ENCODE assay signal across 26 cellular contexts in genomic region chr10:48255722-48256121, GRCh38. TPM values are rescaled to one million over a fixed set of nuclear protein-coding genes. Genes with fewer than 3 reads are reported as not detected.
DNase-seq lines count a peak whose midpoint lies in the region; ATAC-seq, FAIRE-seq and TF ChIP-seq lines count a peak whose summit lies in the region.
"Had no signal": no experiment of that assay in that cellular context is flagged by ENCODE, and none has a peak within 500 bp of the region (broad histone marks: within the 10 kb centered on the region; RNA-seq: fewer than 3 reads in every experiment).

No MANE protein-coding gene starts in this region.

- no peak for TF ChIP-seq CTCF in nephron (IDR thresholded peaks at IDR 0.05; ENCODE audit: unreplicated experiment in 3 of 3)
- TF ChIP-seq CTCF in esophagus squamous epithelium (IDR thresholded peaks at IDR 0.05): no peak
- TF ChIP-seq CTCF in upper lobe of left lung (IDR thresholded peaks at IDR 0.05): no peak

- H3K4me3 ChIP-seq in esophagus squamous epithelium (no peak overlapping the region), upper lobe of left lung (no peak overlapping the region)
- H3K4me3 ChIP-seq: GM23248, PC-9 had no signal

- H3K27ac ChIP-seq in esophagus squamous epithelium (no peak overlapping the region), upper lobe of left lung (no peak overlapping the region)
- H3K27ac ChIP-seq: C4-2B, GM23248, PC-9, RWPE1 had no signal

- DNase-seq in activated CD8-positive, alpha-beta memory T cell treated with anti-CD3 and anti-CD28 coated beads for 24 hours: peak; percentile 24
- DNase-seq in activated CD8-positive, alpha-beta memory T cell treated with anti-CD3 and anti-CD28 coated beads, Interleukin-2, amount 50 U/mL, for 4 hours: no peak
- DNase-seq in SK-N-DZ (ENCODE audit: low spot score) (peak; percentile 23), esophagus squamous epithelium (lab: John Stamatoyannopoulos, UW) (no peak), urothelium cell line (ENCODE audit: low spot score) (no peak), upper lobe of left lung (no peak)
- DNase-seq: CD8-positive, alpha-beta memory T cell; GM23248; HCEC 1CT; KBM-7; MM.1S; NCI-H1048; NCI-H1417 treated with DMSO at 0.1 percent for 48 hours; NCI-H187 treated with DMSO at 0.1 percent for 48 hours; NCI-H2107; NCI-H526 treated with DMSO at 0.1 percent for 48 hours; PC-9; SHP77 treated with DMSO at 0.1 percent for 48 hours had no signal

- TF ChIP-seq EP300 in upper lobe of left lung (IDR thresholded peaks at IDR 0.05): no peak

- H3K4me1 ChIP-seq in esophagus squamous epithelium: peaks cover 0 to 35% (median 18%) of the 10 kb centered on the region in 3 donors
- no peaks in the 10 kb centered on the region for H3K4me1 ChIP-seq in upper lobe of left lung

- FAIRE-seq in urothelium cell line (lab: Jason Lieb, UNC): no peak
- FAIRE-seq: D721Med had no signal

- peaks cover 10% of the 10 kb centered on the region for H3K27me3 Mint-ChIP-seq in nephron (ENCODE audit: low read depth)
- H3K27me3 Mint-ChIP-seq in stimulated activated memory B cell treated with anti-CD40 and anti-IgM and Interleukin-4, amounts not matched to agents 10 μg/mL and 1 μg/mL and 100 μg/mL, for 72 hours: peaks cover 53% of the 10 kb centered on the region

- peak overlapping the region in 2 of 3 experiments; percentile 0 to 21 for H3K27ac Mint-ChIP-seq in nephron
- H3K27ac Mint-ChIP-seq in stimulated activated memory B cell treated with anti-CD40 and anti-IgM and Interleukin-4, amounts not matched to agents 10 μg/mL and 1 μg/mL and 100 μg/mL, for 72 hours: no peak overlapping the region

- H3K27me3 ChIP-seq in esophagus squamous epithelium: no peaks in the 10 kb centered on the region
- no peaks in the 10 kb centered on the region for H3K27me3 ChIP-seq in upper lobe of left lung

- H3K4me1 Mint-ChIP-seq in nephron: peaks cover 19% of the 10 kb centered on the region
- no peaks in the 10 kb centered on the region for H3K4me1 Mint-ChIP-seq in stimulated activated memory B cell treated with anti-CD40 and anti-IgM and Interleukin-4, amounts not matched to agents 10 μg/mL and 1 μg/mL and 100 μg/mL, for 72 hours
- H3K4me1 Mint-ChIP-seq: CD8-positive, alpha-beta memory T cell had no signal

- TF ChIP-seq POLR2A in esophagus squamous epithelium (IDR thresholded peaks at IDR 0.05): no peak
- no peak for TF ChIP-seq POLR2A in upper lobe of left lung (IDR thresholded peaks at IDR 0.05)

- ATAC-seq in stimulated activated memory B cell treated with anti-CD40 and anti-IgM and Interleukin-4, amounts not matched to agents 10 μg/mL and 1 μg/mL and 100 μg/mL, for 72 hours: peak; percentile 35
- no peak for ATAC-seq in upper lobe of left lung (ENCODE audit: low FRiP score in 2 of 2)

- H3K36me3 Mint-ChIP-seq in nephron (ENCODE audit: low read depth): no peaks in the 10 kb centered on the region
- H3K36me3 Mint-ChIP-seq in stimulated activated memory B cell treated with anti-CD40 and anti-IgM and Interleukin-4, amounts not matched to agents 10 μg/mL and 1 μg/mL and 100 μg/mL, for 72 hours: no peaks in the 10 kb centered on the region
- H3K36me3 Mint-ChIP-seq: CD8-positive, alpha-beta memory T cell had no signal

- no peak overlapping the region for H3K4me3 Mint-ChIP-seq in nephron
- no peak overlapping the region for H3K4me3 Mint-ChIP-seq in stimulated activated memory B cell treated with anti-CD40 and anti-IgM and Interleukin-4, amounts not matched to agents 10 μg/mL and 1 μg/mL and 100 μg/mL, for 72 hours
- H3K4me3 Mint-ChIP-seq: CD8-positive, alpha-beta memory T cell had no signal

- H3K36me3 ChIP-seq in esophagus squamous epithelium (no peaks in the 10 kb centered on the region), upper lobe of left lung (no peaks in the 10 kb centered on the region)

- intact Hi-C loops in esophagus squamous epithelium (cut with DNase I): no loop called here

- WGBS in esophagus squamous epithelium, 2 donors: 92 to 95% methylated on average over 6 of the region's 6 CpGs
- 81 to 85% methylated on average over 6 of the region's 6 CpGs for WGBS in upper lobe of left lung, 2 donors

- no peaks in the 10 kb centered on the region for H3K9me3 ChIP-seq in esophagus squamous epithelium
- no peaks in the 10 kb centered on the region for H3K9me3 ChIP-seq in upper lobe of left lung

- peaks cover 3% of the 10 kb centered on the region for H3K9me3 Mint-ChIP-seq in nephron
- peaks cover 5% of the 10 kb centered on the region for H3K9me3 Mint-ChIP-seq in stimulated activated memory B cell treated with anti-CD40 and anti-IgM and Interleukin-4, amounts not matched to agents 10 μg/mL and 1 μg/mL and 100 μg/mL, for 72 hours

RNA-seq across cellular contexts. Expression of gene FRMPD2, which starts 18.8 kb away (rescaled TPM):
- not detected in 2 replicates for polyA plus RNA-seq in SK-N-DZ (2014; cell fraction: cytosol; rRNA removed)
- 0.09 TPM in 1 of 2 replicates, not detected in the other for polyA plus RNA-seq in SK-N-DZ (2014; cell fraction: nucleus; rRNA removed)
- total RNA-seq in esophagus squamous epithelium: not detected
- 10 to 100 TPM in 2 of 6 donors, 1 to 10 TPM in 3, under 1 TPM in 1; 0.23 to 38.6 (median 5.6) TPM for total RNA-seq in upper lobe of left lung
- total RNA-seq: A172; CD8-positive, alpha-beta memory T cell; GM23248; HT1080 had no signal
- polyA plus RNA-seq: AG04450; CD8-positive, alpha-beta memory T cell; GM23248 had no signal

RNA-seq across cellular contexts. Expression of gene MAPK8, which starts 50.8 kb away (rescaled TPM):
- 68.9 and 88.1 TPM in 2 replicates for polyA plus RNA-seq in SK-N-DZ (2014; cell fraction: cytosol; rRNA removed)
- 96.6 and 103 TPM in 2 replicates for polyA plus RNA-seq in SK-N-DZ (2014; cell fraction: nucleus; rRNA removed)
- total RNA-seq in esophagus squamous epithelium (10 to 100 TPM; 27.4 to 43.5 (median 36.5) TPM), upper lobe of left lung (10 to 100 TPM; 33.6 to 61.6 (median 46.6) TPM)

Comparison
In these comparisons a context has a peak if more than half of its experiments do, and no peak if none do; other contexts are left out.
1. DNase-seq: peak in activated CD8-positive, alpha-beta memory T cell treated with anti-CD3 and anti-CD28 coated beads for 24 hours (single experiment) and SK-N-DZ (single experiment); none in activated CD8-positive, alpha-beta memory T cell treated with anti-CD3 and anti-CD28 coated beads, Interleukin-2, amount 50 U/mL, for 4 hours (single experiment), esophagus squamous epithelium (single experiment), urothelium cell line (single experiment) and upper lobe of left lung (0 of 2).